8 cellular contexts compared by ENCODE assay signal in the genomic region with DNA sequence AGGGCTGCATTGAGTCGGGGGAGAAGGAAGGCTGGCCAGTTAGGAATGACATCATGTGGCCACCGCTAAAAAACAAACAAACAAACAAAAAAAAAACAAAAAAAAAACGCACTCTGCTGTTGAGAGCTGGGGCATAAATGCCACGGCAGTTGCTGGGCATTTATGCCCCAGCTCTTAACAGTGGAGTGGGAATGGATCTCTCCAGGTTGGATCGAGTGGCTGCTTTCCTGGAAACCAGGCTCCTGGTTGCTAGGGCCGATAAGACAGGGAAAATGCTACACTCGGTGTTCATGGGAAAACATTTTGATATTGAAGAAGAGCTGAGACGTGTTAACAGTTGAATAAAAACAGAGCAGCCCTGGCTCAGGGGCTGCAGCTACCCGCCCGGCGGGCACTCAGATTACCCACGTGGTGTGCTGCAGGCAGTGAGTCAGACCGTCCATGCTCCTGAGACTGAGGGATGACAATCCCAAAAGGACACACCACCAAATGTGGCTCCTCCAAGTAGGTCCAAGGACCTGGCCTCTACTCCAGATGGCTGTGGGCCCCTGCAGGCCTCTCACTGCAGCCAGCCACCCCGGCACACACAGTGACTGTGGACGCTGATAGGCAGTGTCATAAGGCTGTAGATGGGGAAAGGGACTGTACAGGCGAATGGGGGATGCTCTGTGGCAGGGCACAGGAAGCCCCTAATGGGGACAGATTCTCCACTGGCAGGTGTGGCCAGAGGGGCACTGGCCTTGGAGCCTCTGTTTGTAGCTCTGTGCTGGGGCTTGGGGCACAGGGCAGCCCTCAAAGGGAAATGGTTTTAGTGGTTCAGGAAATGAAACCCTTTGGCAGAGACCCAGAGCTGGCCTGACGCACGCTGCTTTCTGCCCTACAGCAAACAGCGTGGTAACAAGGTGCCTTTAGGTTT.
A peak's percentile ranks its signal among the peaks of the same experiment; 100 is the strongest.
DNase-seq lines count a peak whose midpoint lies in the region; ATAC-seq, FAIRE-seq and TF ChIP-seq lines count a peak whose summit lies in the region.

No MANE protein-coding gene starts in this region.

- TF ChIP-seq RAD21 in H1 (IDR thresholded peaks at IDR 0.05 in 1 of 2, conservative IDR thresholded peaks at IDR 0.05 in 1 of 2; ENCODE audit: low read depth in 2 of 2, low read length in 2 of 2), result no peak

- CTCF ChIA-PET in activated naive CD4-positive, alpha-beta T cell treated with anti-CD3 and anti-CD28 coated beads, Interleukin-2, amount 10 ng/mL, durations not matched to agents 7 days and 5 days (lab: Charles Lee), result interaction anchor here (0.6 kb wide), 1 partner anchor 42 kb away, joined by 4 read pairs; no protein-coding TSS in a partner anchor
- CTCF ChIA-PET in H1 (lab: Charles Lee; ENCODE audit: partially characterized antibody), result interaction anchor here (0.7 to 2.4 kb wide), 4 partner anchors 34 to 101 kb away, joined by 3 to 5 read pairs (median 4); no protein-coding TSS in a partner anchor

- no peak overlapping the region for H4K91ac ChIP-seq in H1 (replicated peaks; ENCODE audit: insufficient read length, low read length)

- no peaks in the 10 kb centered on the region for H3K36me3 Mint-ChIP-seq in activated naive CD4-positive, alpha-beta T cell treated with anti-CD3 and anti-CD28 coated beads, Interleukin-2, amount 50 U/mL, for 72 hours
- no peaks in the 10 kb centered on the region for H3K36me3 Mint-ChIP-seq in activated naive CD4-positive, alpha-beta T cell treated with anti-CD3 and anti-CD28 coated beads, Interleukin-2, amount 10 ng/mL, durations not matched to agents 7 days and 5 days

- POLR2A ChIA-PET in H1 (lab: Charles Lee; ENCODE audit: partially characterized antibody), result no interaction called here

- DNase-seq in activated naive CD4-positive, alpha-beta T cell treated with anti-CD3 and anti-CD28 coated beads, Interleukin-2, amount 50 U/mL, for 72 hours (ENCODE audit: low spot score in 2 of 2), result no peak
- DNase-seq in activated naive CD4-positive, alpha-beta T cell treated with anti-CD3 and anti-CD28 coated beads, Interleukin-2, amount 10 ng/mL, durations not matched to agents 7 days and 5 days, result no peak
- DNase-seq in NCI-H510A treated with DMSO at 0.1 percent for 48 hours (lab: John Stamatoyannopoulos, UW) (peak; percentile 62), H1 (ENCODE audit: low read depth in 1 of 2, low spot score in 2 of 2) (no peak), renal cortical epithelial cell (ENCODE audit: low read depth) (peak; percentile 27), NCI-H1694 treated with DMSO at 0.1 percent for 48 hours (lab: John Stamatoyannopoulos, UW) (no peak), islet precursor cell (no peak)

- H3K18ac ChIP-seq in H1 (ENCODE audit: extremely low read depth, low read length), result no peak overlapping the region

- no peak overlapping the region for H2AFZ ChIP-seq in H1 (ENCODE audit: low read length)

- H3K79me2 ChIP-seq in H1 (ENCODE audit: control insufficient read depth in 1 of 2, insufficient read depth in 2 of 2, low read length in 2 of 2), result no peaks in the 10 kb centered on the region

- peaks cover 12% of the 10 kb centered on the region for H3K4me1 Mint-ChIP-seq in activated naive CD4-positive, alpha-beta T cell treated with anti-CD3 and anti-CD28 coated beads, Interleukin-2, amount 10 ng/mL, durations not matched to agents 7 days and 5 days

- no peaks in the 10 kb centered on the region for H3K9me3 Mint-ChIP-seq in activated naive CD4-positive, alpha-beta T cell treated with anti-CD3 and anti-CD28 coated beads, Interleukin-2, amount 50 U/mL, for 72 hours
- H3K9me3 Mint-ChIP-seq in activated naive CD4-positive, alpha-beta T cell treated with anti-CD3 and anti-CD28 coated beads, Interleukin-2, amount 10 ng/mL, durations not matched to agents 7 days and 5 days, result no peaks in the 10 kb centered on the region

- no peak overlapping the region for H3K4me3 Mint-ChIP-seq in activated naive CD4-positive, alpha-beta T cell treated with anti-CD3 and anti-CD28 coated beads, Interleukin-2, amount 10 ng/mL, durations not matched to agents 7 days and 5 days

- H3K27me3 ChIP-seq in H1 (replicated peaks in 1 of 4; ENCODE audit: control insufficient read depth in 3 of 4, extremely low read depth in 1 of 4, insufficient read depth in 3 of 4, low read length in 3 of 4), result no peaks in the 10 kb centered on the region

- peaks cover under 1 to 10% (median 6%) of the 10 kb centered on the region in 4 experiments; a peak in 5 of 7 replicates for H3K4me1 ChIP-seq in H1 (replicated peaks in 1 of 4; ENCODE audit: control insufficient read depth in 3 of 4, insufficient read depth in 4 of 4, low read length in 3 of 4)

- H4K8ac ChIP-seq in H1 (ENCODE audit: extremely low read depth, insufficient read depth, low read length), result peak overlapping the region; percentile 42; the same call in 1 of the 2 replicates

- H4K20me1 ChIP-seq in H1 (replicated peaks in 1 of 2; ENCODE audit: control insufficient read depth in 1 of 2, insufficient read depth in 2 of 2, low read length in 2 of 2), result no peaks in the 10 kb centered on the region

- no peak overlapping the region for H2BK20ac ChIP-seq in H1 (ENCODE audit: low read length)

- no peak overlapping the region for H2BK15ac ChIP-seq in H1 (ENCODE audit: low read length)

- H3K27me3 Mint-ChIP-seq in activated naive CD4-positive, alpha-beta T cell treated with anti-CD3 and anti-CD28 coated beads, Interleukin-2, amount 10 ng/mL, durations not matched to agents 7 days and 5 days, result peaks cover 54% of the 10 kb centered on the region

- peak overlapping the region; percentile 10 for H3K56ac ChIP-seq in H1 (replicated peaks; ENCODE audit: insufficient read length, low read depth, low read length)

- no peak overlapping the region for H3K27ac ChIP-seq in H1 (ENCODE audit: low read depth, low read length)

- TF ChIP-seq CTCF in H1 (IDR thresholded peaks at IDR 0.05; ENCODE audit: control extremely low read depth in 1 of 3, insufficient read depth in 1 of 3, low read depth in 1 of 3, low read length in 3 of 3), result no peak

- H2AK5ac ChIP-seq in H1 (ENCODE audit: low read depth, low read length), result no peak overlapping the region

- H3K4ac ChIP-seq in H1 (replicated peaks; ENCODE audit: insufficient read length, low read depth, low read length), result no peak overlapping the region

- 0 out of 2 replicates have a peak overlapping the region, but pooled peaks have one; percentile 9 for H2BK12ac ChIP-seq in H1 (ENCODE audit: low read depth, low read length)

- H3K4me2 ChIP-seq in H1 (ENCODE audit: insufficient read depth in 1 of 2, low read depth in 2 of 2, low read length in 2 of 2), result no peak overlapping the region

- TF ChIP-seq EP300 in H1 (IDR thresholded peaks at IDR 0.05; ENCODE audit: borderline replicate concordance in 1 of 2, low read depth in 2 of 2, low read length in 2 of 2), result no peak

- H3K23ac ChIP-seq in H1 (ENCODE audit: insufficient read length), result no peak overlapping the region

- H4K5ac ChIP-seq in H1 (ENCODE audit: insufficient read length, low read depth, low read length), result no peak overlapping the region

- H2BK5ac ChIP-seq in H1 (ENCODE audit: low read depth, low read length), result no peak overlapping the region

- no peaks in the 10 kb centered on the region for H3K36me3 ChIP-seq in H1 (ENCODE audit: control insufficient read depth in 2 of 4, insufficient read depth in 4 of 4, low read length in 3 of 4)

- peak; percentile 35 to 82 for ATAC-seq in activated naive CD4-positive, alpha-beta T cell treated with anti-CD3 and anti-CD28 coated beads, Interleukin-2, amount 50 U/mL, for 72 hours
- ATAC-seq in HG03060 (IDR thresholded peaks at IDR 0.05; ENCODE audit: low read depth, unreplicated experiment), result peak; percentile 74

- H3K9ac ChIP-seq in H1 (replicated peaks in 1 of 4; ENCODE audit: extremely low read depth in 1 of 4, low read depth in 3 of 4, low read length in 3 of 4), result no peak overlapping the region

- FAIRE-seq in H1 (lab: Jason Lieb, UNC), result no peak

- no peak overlapping the region for H3K4me3 ChIP-seq in H1 (ENCODE audit: extremely low read depth in 1 of 4, insufficient read depth in 2 of 4, low read depth in 3 of 4, low read length in 4 of 4)

- H3K9me3 ChIP-seq in H1 (ENCODE audit: insufficient read depth in 2 of 2, low read depth in 1 of 2, low read length in 1 of 2), result no peaks in the 10 kb centered on the region

- peaks cover 4% of the 10 kb centered on the region; the same call in 1 of the 2 replicates for H3K23me2 ChIP-seq in H1 (ENCODE audit: low read depth, low read length)

- TF ChIP-seq POLR2A in H1 (IDR thresholded peaks at IDR 0.05; ENCODE audit: control extremely low read depth in 1 of 2, low read depth in 2 of 2, low read length in 2 of 2), result no peak

- H3K27ac Mint-ChIP-seq in activated naive CD4-positive, alpha-beta T cell treated with anti-CD3 and anti-CD28 coated beads, Interleukin-2, amount 50 U/mL, for 72 hours, result no peak overlapping the region
- no peak overlapping the region for H3K27ac Mint-ChIP-seq in activated naive CD4-positive, alpha-beta T cell treated with anti-CD3 and anti-CD28 coated beads, Interleukin-2, amount 10 ng/mL, durations not matched to agents 7 days and 5 days

- H3K14ac ChIP-seq in H1 (ENCODE audit: insufficient read length), result no peak overlapping the region

- 89% methylated on average over 16 of the region's 19 CpGs; no CpG with 5 or more reads in 1 of the 2 experiments for WGBS in H1 (ENCODE audit: extremely low coverage in 1 of 2, insufficient coverage in 1 of 2, insufficient read length in 1 of 2, insufficient replicate concordance in 2 of 2, low coverage in 1 of 2, low lambda C conversion rate in 2 of 2, missing lambda C conversion rate in 1 of 2), 2 experiments

- no peak overlapping the region for H2BK120ac ChIP-seq in H1 (replicated peaks; ENCODE audit: low read depth, low read length)

- no peaks in the 10 kb centered on the region for H3K79me1 ChIP-seq in H1 (ENCODE audit: low read depth, low read length)

TF ChIP-seq in H1, 55 proteins besides CTCF, POLR2A, EP300 and RAD21 (continues in another document):
- no peak for TF ChIP-seq JUND (IDR thresholded peaks at IDR 0.05; ENCODE audit: low read length)
- TF ChIP-seq, protein P1, sequence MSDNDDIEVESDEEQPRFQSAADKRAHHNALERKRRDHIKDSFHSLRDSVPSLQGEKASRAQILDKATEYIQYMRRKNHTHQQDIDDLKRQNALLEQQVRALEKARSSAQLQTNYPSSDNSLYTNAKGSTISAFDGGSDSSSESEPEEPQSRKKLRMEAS (IDR thresholded peaks at IDR 0.05), result no peak
- no peak for TF ChIP-seq POU5F1 (IDR thresholded peaks at IDR 0.05; ENCODE audit: low read depth, low read length)
- TF ChIP-seq SP4 (IDR thresholded peaks at IDR 0.05; ENCODE audit: low read length), result no peak
- TF ChIP-seq PHF8 (conservative IDR thresholded peaks at IDR 0.05; ENCODE audit: low read depth, low read length), result no peak
- no peak for TF ChIP-seq CHD1 (IDR thresholded peaks at IDR 0.05; ENCODE audit: low read depth, low read length)
- TF ChIP-seq SIN3A (conservative IDR thresholded peaks at IDR 0.05 in 1 of 2, IDR thresholded peaks at IDR 0.05 in 1 of 2; ENCODE audit: low read depth in 1 of 2, low read length in 2 of 2), result no peak
- no peak for TF ChIP-seq ASH2L (IDR thresholded peaks at IDR 0.05; ENCODE audit: low read length)
- TF ChIP-seq SP1 (IDR thresholded peaks at IDR 0.05; ENCODE audit: low read depth, low read length), result no peak
- no peak for TF ChIP-seq SUZ12 (IDR thresholded peaks at IDR 0.05; ENCODE audit: low read length)
- TF ChIP-seq SIX5 (IDR thresholded peaks at IDR 0.05; ENCODE audit: low read depth, low read length), result no peak

Comparison
In these comparisons a context has a peak if more than half of its experiments do, and no peak if none do; other contexts are left out.
1. DNase-seq: peak in NCI-H510A treated with DMSO at 0.1 percent for 48 hours (single experiment) and renal cortical epithelial cell (single experiment); none in activated naive CD4-positive, alpha-beta T cell treated with anti-CD3 and anti-CD28 coated beads, Interleukin-2, amount 50 U/mL, for 72 hours (0 of 2), activated naive CD4-positive, alpha-beta T cell treated with anti-CD3 and anti-CD28 coated beads, Interleukin-2, amount 10 ng/mL, durations not matched to agents 7 days and 5 days (single experiment), H1 (0 of 2), NCI-H1694 treated with DMSO at 0.1 percent for 48 hours (single experiment) and islet precursor cell (single experiment).